Comparison of ENCODE assay signal across 1 cellular context in genomic region chr1:212853658-212854057, GRCh38.
TF ChIP-seq lines count a peak whose summit lies in the region.

No MANE protein-coding gene starts in this region.

TF ChIP-seq in WTC11, 78 proteins besides CTCF, POLR2A, EP300 and RAD21 (continued from another document):
- TF ChIP-seq, protein P1, sequence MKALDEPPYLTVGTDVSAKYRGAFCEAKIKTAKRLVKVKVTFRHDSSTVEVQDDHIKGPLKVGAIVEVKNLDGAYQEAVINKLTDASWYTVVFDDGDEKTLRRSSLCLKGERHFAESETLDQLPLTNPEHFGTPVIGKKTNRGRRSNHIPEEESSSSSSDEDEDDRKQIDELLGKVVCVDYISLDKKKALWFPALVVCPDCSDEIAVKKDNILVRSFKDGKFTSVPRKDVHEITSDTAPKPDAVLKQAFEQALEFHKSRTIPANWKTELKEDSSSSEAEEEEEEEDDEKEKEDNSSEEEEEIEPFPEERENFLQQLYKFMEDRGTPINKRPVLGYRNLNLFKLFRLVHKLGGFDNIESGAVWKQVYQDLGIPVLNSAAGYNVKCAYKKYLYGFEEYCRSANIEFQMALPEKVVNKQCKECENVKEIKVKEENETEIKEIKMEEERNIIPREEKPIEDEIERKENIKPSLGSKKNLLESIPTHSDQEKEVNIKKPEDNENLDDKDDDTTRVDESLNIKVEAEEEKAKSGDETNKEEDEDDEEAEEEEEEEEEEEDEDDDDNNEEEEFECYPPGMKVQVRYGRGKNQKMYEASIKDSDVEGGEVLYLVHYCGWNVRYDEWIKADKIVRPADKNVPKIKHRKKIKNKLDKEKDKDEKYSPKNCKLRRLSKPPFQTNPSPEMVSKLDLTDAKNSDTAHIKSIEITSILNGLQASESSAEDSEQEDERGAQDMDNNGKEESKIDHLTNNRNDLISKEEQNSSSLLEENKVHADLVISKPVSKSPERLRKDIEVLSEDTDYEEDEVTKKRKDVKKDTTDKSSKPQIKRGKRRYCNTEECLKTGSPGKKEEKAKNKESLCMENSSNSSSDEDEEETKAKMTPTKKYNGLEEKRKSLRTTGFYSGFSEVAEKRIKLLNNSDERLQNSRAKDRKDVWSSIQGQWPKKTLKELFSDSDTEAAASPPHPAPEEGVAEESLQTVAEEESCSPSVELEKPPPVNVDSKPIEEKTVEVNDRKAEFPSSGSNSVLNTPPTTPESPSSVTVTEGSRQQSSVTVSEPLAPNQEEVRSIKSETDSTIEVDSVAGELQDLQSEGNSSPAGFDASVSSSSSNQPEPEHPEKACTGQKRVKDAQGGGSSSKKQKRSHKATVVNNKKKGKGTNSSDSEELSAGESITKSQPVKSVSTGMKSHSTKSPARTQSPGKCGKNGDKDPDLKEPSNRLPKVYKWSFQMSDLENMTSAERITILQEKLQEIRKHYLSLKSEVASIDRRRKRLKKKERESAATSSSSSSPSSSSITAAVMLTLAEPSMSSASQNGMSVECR (CRISPR knock-in tag; IDR thresholded peaks at IDR 0.05; ENCODE audit: borderline replicate concordance), result no peak
- TF ChIP-seq ZNF121 (CRISPR knock-in tag; IDR thresholded peaks at IDR 0.05) (no peak), IRF2 (CRISPR knock-in tag; IDR thresholded peaks at IDR 0.05; ENCODE audit: borderline replicate concordance, low read depth) (no peak)
